In genomic region chr2:105037572-105038382, GRCh38 we compare ENCODE assay signal across 1 cellular context.
A peak's percentile ranks its signal among the peaks of the same experiment; 100 is the strongest.
TF ChIP-seq lines count a peak whose summit lies in the region.

Gene MRPS9, plus strand, starts transcription at chr2:105038069. Its CDS starts 24 bp downstream, at chr2:105038093.

TF ChIP-seq in HepG2, 621 proteins besides CTCF, POLR2A, EP300 and RAD21 (continued from another document and continues in another):
- TF ChIP-seq, protein P1, sequence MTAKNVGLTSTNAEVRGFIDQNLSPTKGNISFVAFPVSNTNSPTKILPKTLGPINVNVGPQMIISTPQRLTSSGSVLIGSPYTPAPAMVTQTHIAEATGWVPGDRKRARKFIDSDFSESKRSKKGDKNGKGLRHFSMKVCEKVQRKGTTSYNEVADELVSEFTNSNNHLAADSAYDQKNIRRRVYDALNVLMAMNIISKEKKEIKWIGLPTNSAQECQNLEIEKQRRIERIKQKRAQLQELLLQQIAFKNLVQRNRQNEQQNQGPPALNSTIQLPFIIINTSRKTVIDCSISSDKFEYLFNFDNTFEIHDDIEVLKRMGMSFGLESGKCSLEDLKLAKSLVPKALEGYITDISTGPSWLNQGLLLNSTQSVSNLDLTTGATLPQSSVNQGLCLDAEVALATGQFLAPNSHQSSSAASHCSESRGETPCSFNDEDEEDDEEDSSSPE (CRISPR knock-in tag; IDR thresholded peaks at IDR 0.05), result no peak
- TF ChIP-seq, protein P2, sequence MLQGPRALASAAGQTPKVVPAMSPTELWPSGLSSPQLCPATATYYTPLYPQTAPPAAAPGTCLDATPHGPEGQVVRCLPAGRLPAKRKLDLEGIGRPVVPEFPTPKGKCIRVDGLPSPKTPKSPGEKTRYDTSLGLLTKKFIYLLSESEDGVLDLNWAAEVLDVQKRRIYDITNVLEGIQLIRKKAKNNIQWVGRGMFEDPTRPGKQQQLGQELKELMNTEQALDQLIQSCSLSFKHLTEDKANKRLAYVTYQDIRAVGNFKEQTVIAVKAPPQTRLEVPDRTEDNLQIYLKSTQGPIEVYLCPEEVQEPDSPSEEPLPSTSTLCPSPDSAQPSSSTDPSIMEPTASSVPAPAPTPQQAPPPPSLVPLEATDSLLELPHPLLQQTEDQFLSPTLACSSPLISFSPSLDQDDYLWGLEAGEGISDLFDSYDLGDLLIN (CRISPR knock-in tag; IDR thresholded peaks at IDR 0.05; ENCODE audit: borderline replicate concordance), result no peak
- TF ChIP-seq, protein P3, sequence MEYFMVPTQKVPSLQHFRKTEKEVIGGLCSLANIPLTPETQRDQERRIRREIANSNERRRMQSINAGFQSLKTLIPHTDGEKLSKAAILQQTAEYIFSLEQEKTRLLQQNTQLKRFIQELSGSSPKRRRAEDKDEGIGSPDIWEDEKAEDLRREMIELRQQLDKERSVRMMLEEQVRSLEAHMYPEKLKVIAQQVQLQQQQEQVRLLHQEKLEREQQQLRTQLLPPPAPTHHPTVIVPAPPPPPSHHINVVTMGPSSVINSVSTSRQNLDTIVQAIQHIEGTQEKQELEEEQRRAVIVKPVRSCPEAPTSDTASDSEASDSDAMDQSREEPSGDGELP (IDR thresholded peaks at IDR 0.05; ENCODE audit: borderline replicate concordance, low read depth), result no peak
- no peak; the same call in 1 of the 2 replicates for TF ChIP-seq NCOA2 (CRISPR knock-in tag; IDR thresholded peaks at IDR 0.05)
- no peak for TF ChIP-seq NCOA5 (CRISPR knock-in tag; IDR thresholded peaks at IDR 0.05)
- peak; percentile 71; the same call in 1 of the 3 replicates for TF ChIP-seq MXI1 (IDR thresholded peaks at IDR 0.05; ENCODE audit: borderline replicate concordance, low read depth, low read length)
- 0 out of 2 replicates have a peak, but pooled peaks have one; percentile 36 for TF ChIP-seq FOXK1 (CRISPR knock-in tag; IDR thresholded peaks at IDR 0.05; ENCODE audit: borderline replicate concordance, low read depth)
- TF ChIP-seq, protein P4, sequence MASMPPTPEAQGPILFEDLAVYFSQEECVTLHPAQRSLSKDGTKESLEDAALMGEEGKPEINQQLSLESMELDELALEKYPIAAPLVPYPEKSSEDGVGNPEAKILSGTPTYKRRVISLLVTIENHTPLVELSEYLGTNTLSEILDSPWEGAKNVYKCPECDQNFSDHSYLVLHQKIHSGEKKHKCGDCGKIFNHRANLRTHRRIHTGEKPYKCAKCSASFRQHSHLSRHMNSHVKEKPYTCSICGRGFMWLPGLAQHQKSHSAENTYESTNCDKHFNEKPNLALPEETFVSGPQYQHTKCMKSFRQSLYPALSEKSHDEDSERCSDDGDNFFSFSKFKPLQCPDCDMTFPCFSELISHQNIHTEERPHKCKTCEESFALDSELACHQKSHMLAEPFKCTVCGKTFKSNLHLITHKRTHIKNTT (CRISPR knock-in tag; IDR thresholded peaks at IDR 0.05), result no peak
- peak; percentile 92 for TF ChIP-seq ZMYM4 (CRISPR knock-in tag; IDR thresholded peaks at IDR 0.05)
- no peak for TF ChIP-seq REXO4 (CRISPR knock-in tag; IDR thresholded peaks at IDR 0.05; ENCODE audit: borderline replicate concordance)
- 0 out of 4 replicates have a peak, but pooled peaks of 1 of the 2 experiments have one; percentile 30 for TF ChIP-seq NR2F1 (CRISPR knock-in tag; IDR thresholded peaks at IDR 0.05)
- no peak for TF ChIP-seq ZNF839 (CRISPR knock-in tag; IDR thresholded peaks at IDR 0.05; ENCODE audit: borderline replicate concordance)
- TF ChIP-seq ZNF704 (CRISPR knock-in tag; IDR thresholded peaks at IDR 0.05; ENCODE audit: borderline replicate concordance), result no peak; the same call in 1 of the 2 replicates
- TF ChIP-seq FOXP4 (CRISPR knock-in tag; IDR thresholded peaks at IDR 0.05), result no peak
- TF ChIP-seq ZNF691 (CRISPR knock-in tag; IDR thresholded peaks at IDR 0.05; ENCODE audit: borderline replicate concordance, low read depth), result peak; percentile 60
- peak; percentile 59; the same call in 1 of the 2 replicates for TF ChIP-seq THAP11 (CRISPR knock-in tag; IDR thresholded peaks at IDR 0.05)
- TF ChIP-seq SRSF1 (optimal IDR thresholded peaks at IDR 0.05; ENCODE audit: low read depth, low read length), result peak; percentile 80
- TF ChIP-seq, protein P5, sequence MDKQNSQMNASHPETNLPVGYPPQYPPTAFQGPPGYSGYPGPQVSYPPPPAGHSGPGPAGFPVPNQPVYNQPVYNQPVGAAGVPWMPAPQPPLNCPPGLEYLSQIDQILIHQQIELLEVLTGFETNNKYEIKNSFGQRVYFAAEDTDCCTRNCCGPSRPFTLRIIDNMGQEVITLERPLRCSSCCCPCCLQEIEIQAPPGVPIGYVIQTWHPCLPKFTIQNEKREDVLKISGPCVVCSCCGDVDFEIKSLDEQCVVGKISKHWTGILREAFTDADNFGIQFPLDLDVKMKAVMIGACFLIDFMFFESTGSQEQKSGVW (CRISPR knock-in tag; IDR thresholded peaks at IDR 0.05; ENCODE audit: borderline replicate concordance), result no peak
- no peak for TF ChIP-seq PCBP1 (IDR thresholded peaks at IDR 0.05; ENCODE audit: borderline replicate concordance, low read depth, low read length)
- no peak for TF ChIP-seq ZKSCAN8 (CRISPR knock-in tag; IDR thresholded peaks at IDR 0.05; ENCODE audit: borderline replicate concordance)
- TF ChIP-seq ZNF232 (CRISPR knock-in tag; IDR thresholded peaks at IDR 0.05; ENCODE audit: borderline replicate concordance), result no peak
- peak; percentile 86; the same call in 1 of the 2 replicates for TF ChIP-seq ZNF782 (CRISPR knock-in tag; IDR thresholded peaks at IDR 0.05; ENCODE audit: borderline replicate concordance)
- TF ChIP-seq ZNF354B (CRISPR knock-in tag; IDR thresholded peaks at IDR 0.05), result no peak
- 0 out of 2 replicates have a peak, but pooled peaks have one; percentile 44 for TF ChIP-seq ZBTB43 (CRISPR knock-in tag; conservative IDR thresholded peaks at IDR 0.05)
- no peak for TF ChIP-seq PRPF4 (IDR thresholded peaks at IDR 0.05; ENCODE audit: low read depth, low read length, poor library complexity, severe bottlenecking)
- peak; percentile 83 for TF ChIP-seq ZFX (CRISPR knock-in tag; IDR thresholded peaks at IDR 0.05; ENCODE audit: low read depth)
- no peak for TF ChIP-seq ZNF569 (CRISPR knock-in tag; IDR thresholded peaks at IDR 0.05; ENCODE audit: borderline replicate concordance)
- TF ChIP-seq GABPA (IDR thresholded peaks at IDR 0.05; ENCODE audit: low read depth, low read length), result no peak
- peak; percentile 27; the same call in 1 of the 2 replicates for TF ChIP-seq GABPA (CRISPR knock-in tag; IDR thresholded peaks at IDR 0.05; ENCODE audit: low read depth)
- no peak for TF ChIP-seq MBNL3 (CRISPR knock-in tag; conservative IDR thresholded peaks at IDR 0.05)
- peak; percentile 94 for TF ChIP-seq POLR2AphosphoS5 (IDR thresholded peaks at IDR 0.05; ENCODE audit: low read depth, low read length)
- TF ChIP-seq KLF12 (CRISPR knock-in tag; IDR thresholded peaks at IDR 0.05; ENCODE audit: borderline replicate concordance), result no peak
- TF ChIP-seq ZFYVE20 (CRISPR knock-in tag; IDR thresholded peaks at IDR 0.05; ENCODE audit: borderline replicate concordance, low read depth), result no peak
- TF ChIP-seq SRY (CRISPR knock-in tag; IDR thresholded peaks at IDR 0.05), result peak; percentile 51; the same call in 1 of the 2 replicates
- TF ChIP-seq PTBP1 (IDR thresholded peaks at IDR 0.05; ENCODE audit: low read depth, low read length, poor library complexity, severe bottlenecking), result no peak
- TF ChIP-seq WIZ (CRISPR knock-in tag; IDR thresholded peaks at IDR 0.05), result peak; percentile 73; the same call in 1 of the 2 replicates
- TF ChIP-seq KAT8 (CRISPR knock-in tag; IDR thresholded peaks at IDR 0.05), result peak; percentile 81
- TF ChIP-seq STAT5B (CRISPR knock-in tag; IDR thresholded peaks at IDR 0.05), result no peak
- TF ChIP-seq, protein P6, sequence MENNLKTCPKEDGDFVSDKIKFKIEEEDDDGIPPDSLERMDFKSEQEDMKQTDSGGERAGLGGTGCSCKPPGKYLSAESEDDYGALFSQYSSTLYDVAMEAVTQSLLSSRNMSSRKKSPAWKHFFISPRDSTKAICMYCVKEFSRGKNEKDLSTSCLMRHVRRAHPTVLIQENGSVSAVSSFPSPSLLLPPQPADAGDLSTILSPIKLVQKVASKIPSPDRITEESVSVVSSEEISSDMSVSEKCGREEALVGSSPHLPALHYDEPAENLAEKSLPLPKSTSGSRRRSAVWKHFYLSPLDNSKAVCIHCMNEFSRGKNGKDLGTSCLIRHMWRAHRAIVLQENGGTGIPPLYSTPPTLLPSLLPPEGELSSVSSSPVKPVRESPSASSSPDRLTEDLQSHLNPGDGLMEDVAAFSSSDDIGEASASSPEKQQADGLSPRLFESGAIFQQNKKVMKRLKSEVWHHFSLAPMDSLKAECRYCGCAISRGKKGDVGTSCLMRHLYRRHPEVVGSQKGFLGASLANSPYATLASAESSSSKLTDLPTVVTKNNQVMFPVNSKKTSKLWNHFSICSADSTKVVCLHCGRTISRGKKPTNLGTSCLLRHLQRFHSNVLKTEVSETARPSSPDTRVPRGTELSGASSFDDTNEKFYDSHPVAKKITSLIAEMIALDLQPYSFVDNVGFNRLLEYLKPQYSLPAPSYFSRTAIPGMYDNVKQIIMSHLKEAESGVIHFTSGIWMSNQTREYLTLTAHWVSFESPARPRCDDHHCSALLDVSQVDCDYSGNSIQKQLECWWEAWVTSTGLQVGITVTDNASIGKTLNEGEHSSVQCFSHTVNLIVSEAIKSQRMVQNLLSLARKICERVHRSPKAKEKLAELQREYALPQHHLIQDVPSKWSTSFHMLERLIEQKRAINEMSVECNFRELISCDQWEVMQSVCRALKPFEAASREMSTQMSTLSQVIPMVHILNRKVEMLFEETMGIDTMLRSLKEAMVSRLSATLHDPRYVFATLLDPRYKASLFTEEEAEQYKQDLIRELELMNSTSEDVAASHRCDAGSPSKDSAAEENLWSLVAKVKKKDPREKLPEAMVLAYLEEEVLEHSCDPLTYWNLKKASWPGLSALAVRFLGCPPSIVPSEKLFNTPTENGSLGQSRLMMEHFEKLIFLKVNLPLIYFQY (CRISPR knock-in tag; IDR thresholded peaks at IDR 0.05; ENCODE audit: borderline replicate concordance), result peak; percentile 32; the same call in 1 of the 2 replicates
- no peak; the same call in 1 of the 2 replicates for TF ChIP-seq ZBTB3 (CRISPR knock-in tag; IDR thresholded peaks at IDR 0.05; ENCODE audit: borderline replicate concordance, low read depth)
- TF ChIP-seq ZIK1 (CRISPR knock-in tag; IDR thresholded peaks at IDR 0.05; ENCODE audit: borderline replicate concordance, low read depth), result peak; percentile 48; the same call in 1 of the 2 replicates
- TF ChIP-seq JDP2 (CRISPR knock-in tag; IDR thresholded peaks at IDR 0.05; ENCODE audit: borderline replicate concordance), result no peak
- TF ChIP-seq ZFP62 (CRISPR knock-in tag; IDR thresholded peaks at IDR 0.05), result no peak
- no peak for TF ChIP-seq MAFG (CRISPR knock-in tag; IDR thresholded peaks at IDR 0.05)
